In the genomic region with DNA sequence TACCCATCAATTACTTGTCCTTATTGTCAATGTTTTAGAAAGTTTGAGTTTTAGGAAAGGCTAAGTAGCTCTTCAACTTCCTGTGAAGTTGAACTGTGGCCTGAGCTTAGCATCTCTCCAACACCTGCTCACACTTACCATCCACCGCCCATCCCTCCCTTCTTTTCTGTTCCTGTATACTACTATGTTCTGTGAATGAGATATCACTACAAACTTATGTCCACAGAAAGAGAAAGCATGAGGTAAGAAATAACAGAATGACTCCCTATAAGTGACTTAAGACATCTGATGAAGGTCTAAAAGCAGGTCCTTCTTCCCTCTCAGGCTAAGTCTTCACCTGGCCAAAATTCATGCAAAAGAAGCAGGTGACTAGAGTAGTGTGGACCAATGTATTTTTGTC, we compare ENCODE assay signal across 23 cellular contexts.
DNase-seq lines count a peak whose midpoint lies in the region; ATAC-seq lines count a peak whose summit lies in the region.
"Had no signal": no experiment of that assay in that cellular context is flagged by ENCODE, and none has a peak within 500 bp of the region (broad histone marks: within the 10 kb centered on the region; RNA-seq: fewer than 3 reads in every experiment).

No MANE protein-coding gene starts in this region.

- H3K27me3 Mint-ChIP-seq in activated T-cell treated with anti-CD3 and anti-CD28 coated beads, Interleukin-2, amount 50 U/mL, for 72 hours (ENCODE audit: low read depth), result peaks cover 41% of the 10 kb centered on the region
- H3K27me3 Mint-ChIP-seq in activated T-helper 2 cell treated with anti-CD3 and anti-CD28 coated beads, Interferon-gamma antibody, Interleukin-2, Interleukin-4, amounts not matched to agents 10 μg/mL and 5 μg/mL and 100 μg/mL, durations not matched to agents 14 hours and 24 hours and 36 hours (ENCODE audit: low read depth), result no peaks in the 10 kb centered on the region
- peaks cover 24% of the 10 kb centered on the region for H3K27me3 Mint-ChIP-seq in stimulated activated naive CD8-positive, alpha-beta T cell treated with anti-CD3 and anti-CD28 coated beads, Interleukin-15, amount 100 ng/mL, for 72 hours

- H3K36me3 Mint-ChIP-seq in activated T-cell treated with anti-CD3 and anti-CD28 coated beads, Interleukin-2, amount 50 U/mL, for 72 hours (ENCODE audit: insufficient read depth in 2 of 2), result peaks cover 2% of the 10 kb centered on the region in 2 donors
- H3K36me3 Mint-ChIP-seq in activated T-helper 2 cell treated with anti-CD3 and anti-CD28 coated beads, Interferon-gamma antibody, Interleukin-2, Interleukin-4, amounts not matched to agents 10 μg/mL and 5 μg/mL and 100 μg/mL, durations not matched to agents 14 hours and 24 hours and 36 hours (ENCODE audit: low read depth), result peaks cover 11% of the 10 kb centered on the region

- H3K4me3 Mint-ChIP-seq in activated T-cell treated with anti-CD3 and anti-CD28 coated beads, Interleukin-2, amount 50 U/mL, for 72 hours, result peak overlapping the region; percentile 61 to 89
- H3K4me3 Mint-ChIP-seq in activated T-helper 2 cell treated with anti-CD3 and anti-CD28 coated beads, Interferon-gamma antibody, Interleukin-2, Interleukin-4, amounts not matched to agents 10 μg/mL and 5 μg/mL and 100 μg/mL, durations not matched to agents 14 hours and 24 hours and 36 hours (ENCODE audit: low read depth), result peak overlapping the region; percentile 37
- H3K4me3 Mint-ChIP-seq in stimulated activated naive CD8-positive, alpha-beta T cell treated with anti-CD3 and anti-CD28 coated beads, Interleukin-15, amount 100 ng/mL, for 72 hours, result peak overlapping the region; percentile 43 to 57

- intact Hi-C loops in activated T-helper 2 cell treated with anti-CD3 and anti-CD28 coated beads, Interferon-gamma antibody, Interleukin-2, Interleukin-4, amounts not matched to agents 10 μg/mL and 5 μg/mL and 100 μg/mL, durations not matched to agents 14 hours and 24 hours and 36 hours (cut with micrococcal nuclease), result loop anchor here (1.0 to 10.0 kb wide), 5 partner anchors 214 to 636 kb away; no protein-coding TSS in a partner anchor

- ATAC-seq in activated T-cell treated with anti-CD3 and anti-CD28 coated beads, Interleukin-2, amount 50 U/mL, for 72 hours (replicated peaks in 1 of 2), result peak in 1 of 2 donors; percentile 6
- ATAC-seq in GM19351 (IDR thresholded peaks at IDR 0.05; ENCODE audit: unreplicated experiment) (peak; percentile 20), GM21515 (IDR thresholded peaks at IDR 0.05; ENCODE audit: unreplicated experiment) (no peak), HG02970 (IDR thresholded peaks at IDR 0.05; ENCODE audit: low FRiP score, unreplicated experiment) (no peak)
- no peak for ATAC-seq in stimulated activated naive CD8-positive, alpha-beta T cell treated with anti-CD3 and anti-CD28 coated beads, Interleukin-15, amount 100 ng/mL, for 72 hours
- ATAC-seq: heart right ventricle; naive thymus-derived CD4-positive, alpha-beta T cell; SK-N-SH treated with all-trans-retinoic acid at 6 μM for 48 hours had no signal

- H3K9me3 Mint-ChIP-seq in activated T-cell treated with anti-CD3 and anti-CD28 coated beads, Interleukin-2, amount 50 U/mL, for 72 hours, result no peaks in the 10 kb centered on the region
- H3K9me3 Mint-ChIP-seq in activated T-helper 2 cell treated with anti-CD3 and anti-CD28 coated beads, Interferon-gamma antibody, Interleukin-2, Interleukin-4, amounts not matched to agents 10 μg/mL and 5 μg/mL and 100 μg/mL, durations not matched to agents 14 hours and 24 hours and 36 hours, result peaks cover 6% of the 10 kb centered on the region
- no peaks in the 10 kb centered on the region for H3K9me3 Mint-ChIP-seq in stimulated activated naive CD8-positive, alpha-beta T cell treated with anti-CD3 and anti-CD28 coated beads, Interleukin-15, amount 100 ng/mL, for 72 hours

- H3K27ac Mint-ChIP-seq in activated T-cell treated with anti-CD3 and anti-CD28 coated beads, Interleukin-2, amount 50 U/mL, for 72 hours, result peak overlapping the region; percentile 97
- H3K27ac Mint-ChIP-seq in activated T-helper 2 cell treated with anti-CD3 and anti-CD28 coated beads, Interferon-gamma antibody, Interleukin-2, Interleukin-4, amounts not matched to agents 10 μg/mL and 5 μg/mL and 100 μg/mL, durations not matched to agents 14 hours and 24 hours and 36 hours, result peak overlapping the region; percentile 80
- H3K27ac Mint-ChIP-seq in stimulated activated naive CD8-positive, alpha-beta T cell treated with anti-CD3 and anti-CD28 coated beads, Interleukin-15, amount 100 ng/mL, for 72 hours, result peak overlapping the region; percentile 59 to 66

- peaks cover 90% of the 10 kb centered on the region for H3K4me1 Mint-ChIP-seq in activated T-cell treated with anti-CD3 and anti-CD28 coated beads, Interleukin-2, amount 50 U/mL, for 72 hours (ENCODE audit: low read depth)
- peaks cover 74% of the 10 kb centered on the region for H3K4me1 Mint-ChIP-seq in activated T-helper 2 cell treated with anti-CD3 and anti-CD28 coated beads, Interferon-gamma antibody, Interleukin-2, Interleukin-4, amounts not matched to agents 10 μg/mL and 5 μg/mL and 100 μg/mL, durations not matched to agents 14 hours and 24 hours and 36 hours (ENCODE audit: low read depth)
- H3K4me1 Mint-ChIP-seq in stimulated activated naive CD8-positive, alpha-beta T cell treated with anti-CD3 and anti-CD28 coated beads, Interleukin-15, amount 100 ng/mL, for 72 hours, result peaks cover 88% of the 10 kb centered on the region

- no peak for DNase-seq in activated T-cell treated with anti-CD3 and anti-CD28 coated beads, Interleukin-2, amount 50 U/mL, for 72 hours
- no peak for DNase-seq in activated T-cell treated with anti-CD3 and anti-CD28 coated beads for 4 hours
- no peak for DNase-seq in activated T-helper 2 cell treated with anti-CD3 and anti-CD28 coated beads, Interferon-gamma antibody, Interleukin-2, Interleukin-4, amounts not matched to agents 10 μg/mL and 5 μg/mL and 100 μg/mL, durations not matched to agents 14 hours and 24 hours and 36 hours (ENCODE audit: low spot score)
- no peak for DNase-seq in stimulated activated naive CD8-positive, alpha-beta T cell treated with anti-CD3 and anti-CD28 coated beads, Interleukin-15, amount 100 ng/mL, for 72 hours
- no peak for DNase-seq in effector CD4-positive, alpha-beta T cell
- DNase-seq: ACHN; activated CD4-positive, CD25-positive, alpha-beta regulatory T cell; activated gamma-delta T cell treated with Interleukin-2 at 50 U/mL for 16 hours; cerebellar nuclear complex; GM23248; heart right ventricle; MV-4-11; naive thymus-derived CD4-positive, alpha-beta T cell; NCI-H1694 treated with DMSO at 0.1 percent for 48 hours; NCI-H748 treated with DMSO at 0.1 percent for 48 hours; retina; stimulated activated CD4-positive, alpha-beta T cell treated with anti-CD3 and anti-CD28 coated beads, Interleukin-4, amount 100 ng/mL, for 24 hours; T1000; transverse colon had no signal
